Comparison of ENCODE assay signal across 13 cellular contexts in the genomic region with DNA sequence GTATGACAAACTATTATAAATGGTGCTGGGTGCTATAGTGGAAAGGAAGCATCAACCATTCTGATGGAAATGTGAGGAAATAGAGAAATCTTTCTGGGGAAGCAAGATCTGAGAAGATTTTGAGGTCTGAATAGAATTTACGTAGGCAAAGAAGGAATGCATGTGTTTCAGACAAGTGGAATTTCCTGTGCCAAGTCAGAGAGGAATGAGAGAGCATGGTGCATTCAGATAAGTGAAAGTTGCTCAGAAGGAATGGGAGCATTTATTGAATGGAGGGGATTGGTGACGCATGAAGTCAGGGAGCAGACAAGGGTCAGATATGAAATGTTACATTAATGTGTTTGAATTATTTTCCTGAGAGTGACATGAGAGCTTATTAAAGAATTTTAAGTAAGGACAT.
DNase-seq lines count a peak whose midpoint lies in the region; ATAC-seq and TF ChIP-seq lines count a peak whose summit lies in the region.
"Had no signal": no experiment of that assay in that cellular context is flagged by ENCODE, and none has a peak within 500 bp of the region (broad histone marks: within the 10 kb centered on the region; RNA-seq: fewer than 3 reads in every experiment).

No MANE protein-coding gene starts in this region.

- TF ChIP-seq EP300 in gastroesophageal sphincter (IDR thresholded peaks at IDR 0.05): no peak

- H3K36me3 ChIP-seq in gastroesophageal sphincter: no peaks in the 10 kb centered on the region
- H3K36me3 ChIP-seq: ascending aorta, gastrocnemius medialis, vagina had no signal

- WGBS in gastroesophageal sphincter (ENCODE audit: low coverage in 1 of 2), 2 donors: 45 to 70% methylated on average over 2 of the region's 2 CpGs

- H3K4me1 ChIP-seq in gastroesophageal sphincter: no peaks in the 10 kb centered on the region
- H3K4me1 ChIP-seq: gastrocnemius medialis, vagina had no signal

- no peaks in the 10 kb centered on the region for H3K9me3 ChIP-seq in gastroesophageal sphincter
- H3K9me3 ChIP-seq: gastrocnemius medialis, vagina had no signal

- no peak overlapping the region for H3K4me3 ChIP-seq in gastroesophageal sphincter
- H3K4me3 ChIP-seq: ascending aorta, gastrocnemius medialis, vagina had no signal

- no peak for TF ChIP-seq POLR2A in gastroesophageal sphincter (IDR thresholded peaks at IDR 0.05)

- H3K27ac ChIP-seq in epithelial cell of prostate: peak overlapping the region; percentile 96
- no peak overlapping the region for H3K27ac ChIP-seq in gastroesophageal sphincter
- H3K27ac ChIP-seq: gastrocnemius medialis, vagina had no signal

- peak; percentile 99 for DNase-seq in EL
- DNase-seq in RKO (ENCODE audit: low spot score): peak; percentile 26
- peak; percentile 45 for DNase-seq in epithelial cell of prostate (ENCODE audit: low read depth, low spot score)
- DNase-seq in omental fat pad (ENCODE audit: low spot score): no peak
- DNase-seq in islet precursor cell: no peak
- DNase-seq in GM13977 (ENCODE audit: low spot score): no peak
- DNase-seq: gastrocnemius medialis, T-cell had no signal

- in situ Hi-C loops in GM13977 (cut with MboI; ENCODE audit: low pct_unique_long_range_greater_than_20kb, low sequenced_read_pairs, unreplicated experiment): no loop called here

- ATAC-seq in omental fat pad (ENCODE audit: low FRiP score): peak; percentile 57
- ATAC-seq in gastroesophageal sphincter: no peak
- ATAC-seq in HG03135 (IDR thresholded peaks at IDR 0.05; ENCODE audit: unreplicated experiment): no peak
- ATAC-seq: gastrocnemius medialis, sciatic nerve, T-cell had no signal

- no peak for TF ChIP-seq CTCF in omental fat pad (IDR thresholded peaks at IDR 0.05)
- TF ChIP-seq CTCF in GM13977 (IDR thresholded peaks at IDR 0.05; ENCODE audit: extremely low read depth, insufficient read depth, missing control alignments): no peak
- no peak for TF ChIP-seq CTCF in gastroesophageal sphincter (IDR thresholded peaks at IDR 0.05)

- no peaks in the 10 kb centered on the region for H3K27me3 ChIP-seq in gastroesophageal sphincter
- H3K27me3 ChIP-seq: ascending aorta, gastrocnemius medialis, vagina had no signal

Comparison
In these comparisons a context has a peak if more than half of its experiments do, and no peak if none do; other contexts are left out.
1. DNase-seq: peak in EL (single experiment), RKO (single experiment) and epithelial cell of prostate (single experiment); none in omental fat pad (single experiment), islet precursor cell (single experiment) and GM13977 (single experiment).